8 cellular contexts compared by ENCODE assay signal in genomic region chr12:130871286-130872178, GRCh38. TPM values are rescaled to one million over a fixed set of nuclear protein-coding genes. Genes with fewer than 3 reads are reported as not detected.
DNase-seq lines count a peak whose midpoint lies in the region; ATAC-seq and TF ChIP-seq lines count a peak whose summit lies in the region.

RAN (plus strand) TSS chr12:130872066; CDS start chr12:130872594, 528 bp downstream.

- no peaks in the 10 kb centered on the region for H3K27me3 Mint-ChIP-seq in activated T-cell treated with anti-CD3 and anti-CD28 coated beads, Interleukin-2, amount 50 U/mL, for 24 hours

- peaks cover 47% of the 10 kb centered on the region for H3K36me3 Mint-ChIP-seq in activated T-cell treated with anti-CD3 and anti-CD28 coated beads, Interleukin-2, amount 50 U/mL, for 24 hours (ENCODE audit: low read depth)

- in situ Hi-C loops in KBM-7 (cut with MboI; ENCODE audit: low pct_unique_long_range_greater_than_20kb, low sequenced_read_pairs), result no loop called here

- H3K27ac ChIP-seq in muscle layer of colon (ENCODE audit: low read depth, low read length), result peak within 1 kb of the TSS; percentile 78

- H3K4me3 Mint-ChIP-seq in activated T-cell treated with anti-CD3 and anti-CD28 coated beads, Interleukin-2, amount 50 U/mL, for 24 hours, result peak within 1 kb of the TSS; percentile 98

- peak; percentile 84 for DNase-seq in DMS114 treated with DMSO at 0.1 percent for 48 hours (lab: John Stamatoyannopoulos, UW; ENCODE audit: unreplicated experiment)
- DNase-seq in KBM-7, result peak; percentile 85
- peak; percentile 97 for DNase-seq in activated T-cell treated with anti-CD3 and anti-CD28 coated beads, Interleukin-2, amount 50 U/mL, for 24 hours
- peak; percentile 97 to 98 for DNase-seq in erythroblast (lab: John Stamatoyannopoulos, UW)
- DNase-seq in stimulated activated CD8-positive, alpha-beta memory T cell treated with anti-CD3 and anti-CD28 coated beads, Interleukin-7, amount 100 ng/mL, for 1 hour (ENCODE audit: low read depth in 2 of 2), result peak; percentile 78 to 84

- H3K4me3 ChIP-seq in muscle layer of colon (ENCODE audit: low read depth in 1 of 2, low read length in 2 of 2), result peak within 1 kb of the TSS; percentile 82 to 85

- H3K27me3 ChIP-seq in muscle layer of colon (ENCODE audit: control insufficient read depth in 1 of 2, insufficient read depth in 2 of 2, low read length in 2 of 2), result no peaks in the 10 kb centered on the region

- H3K4me1 ChIP-seq in muscle layer of colon (ENCODE audit: insufficient read depth, low read length), result peaks cover 23% of the 10 kb centered on the region

- peaks cover 60% of the 10 kb centered on the region for H3K4me1 Mint-ChIP-seq in activated T-cell treated with anti-CD3 and anti-CD28 coated beads, Interleukin-2, amount 50 U/mL, for 24 hours (ENCODE audit: low read depth)

- no peaks in the 10 kb centered on the region for H3K9me3 ChIP-seq in muscle layer of colon (ENCODE audit: low read length)

- TF ChIP-seq POLR2A in erythroblast (IDR thresholded peaks at IDR 0.05; ENCODE audit: low read length), result peak; percentile 95

- H3K9ac ChIP-seq in muscle layer of colon (ENCODE audit: low read length), result peak within 1 kb of the TSS; percentile 84

- peaks cover 39% of the 10 kb centered on the region for H3K36me3 ChIP-seq in muscle layer of colon (ENCODE audit: insufficient read depth, low read length)

- ATAC-seq in GM21619 (IDR thresholded peaks at IDR 0.05; ENCODE audit: unreplicated experiment), result peak; percentile 60

- H3K9me3 Mint-ChIP-seq in activated T-cell treated with anti-CD3 and anti-CD28 coated beads, Interleukin-2, amount 50 U/mL, for 24 hours, result no peaks in the 10 kb centered on the region

- H3K27ac Mint-ChIP-seq in activated T-cell treated with anti-CD3 and anti-CD28 coated beads, Interleukin-2, amount 50 U/mL, for 24 hours, result peak within 1 kb of the TSS; percentile 99

TF ChIP-seq in PFSK-1, 5 proteins besides CTCF, POLR2A, EP300 and RAD21:
- TF ChIP-seq SIN3A (IDR thresholded peaks at IDR 0.05; ENCODE audit: borderline replicate concordance, insufficient read depth, low read length) (no peak), POLR2AphosphoS5 (IDR thresholded peaks at IDR 0.05; ENCODE audit: low read depth, low read length) (peak; percentile 92), REST (IDR thresholded peaks at IDR 0.05; ENCODE audit: insufficient read depth in 1 of 2, low read depth in 2 of 2, low read length in 2 of 2) (no peak; a peak in 1 of 4 replicates), TAF1 (IDR thresholded peaks at IDR 0.05; ENCODE audit: borderline replicate concordance, insufficient read depth, low read length) (peak; percentile 62; the same call in 1 of the 2 replicates)
TF ChIP-seq in PFSK-1: peak in this region for 2.

RNA-seq across cellular contexts. Expression of gene RAN, which starts in this region (rescaled TPM):
- polyA plus RNA-seq in PFSK-1 (2012; ENCODE audit: insufficient read length, low read depth), result 766 TPM

Comparison
In these comparisons a context has a peak if more than half of its experiments do, and no peak if none do; other contexts are left out.
1. Peak in every context shown above with its lines: DNase-seq, ATAC-seq, H3K4me3 ChIP-seq and H3K27ac ChIP-seq.